8 cellular contexts compared by ENCODE assay signal in genomic region chr1:118151312-118151937, GRCh38. TPM values are rescaled to one million over a fixed set of nuclear protein-coding genes. Genes with fewer than 3 reads are reported as not detected.
DNase-seq lines count a peak whose midpoint lies in the region; ATAC-seq and TF ChIP-seq lines count a peak whose summit lies in the region.

No MANE protein-coding gene starts in this region.

- H2BK15ac ChIP-seq in neuronal stem cell (ENCODE audit: low read length) = no peak overlapping the region

- no CpG with 5 or more reads among the region's 6 CpGs for WGBS in neuronal stem cell (ENCODE audit: extremely low coverage in 2 of 2, insufficient read length in 2 of 2, insufficient replicate concordance in 1 of 2), 2 donors

- H3K18ac ChIP-seq in neuronal stem cell (ENCODE audit: low read length) = no peak overlapping the region

- no peak overlapping the region for H3K23ac ChIP-seq in neuronal stem cell (ENCODE audit: low read depth, low read length, poor library complexity)

- H2AK5ac ChIP-seq in neuronal stem cell (ENCODE audit: low read depth, low read length) = no peak overlapping the region

- no peak overlapping the region for H3K14ac ChIP-seq in neuronal stem cell (ENCODE audit: low read length)

- TF ChIP-seq CTCF in LNCAP (IDR thresholded peaks at IDR 0.05) (peak; percentile 78), fibroblast of pulmonary artery (IDR thresholded peaks at IDR 0.05; ENCODE audit: low read length, missing control alignments) (peak; percentile 83)

- no peak overlapping the region for H2AFZ ChIP-seq in neuronal stem cell (ENCODE audit: low read length)

- H3K27ac ChIP-seq in neuronal stem cell (replicated peaks; ENCODE audit: low read length) = no peak overlapping the region

- no peak overlapping the region for H2BK5ac ChIP-seq in neuronal stem cell (ENCODE audit: low read length)

- H3K4me2 ChIP-seq in neuronal stem cell (ENCODE audit: insufficient read depth, low read length, poor library complexity, severe bottlenecking) = no peak overlapping the region

- no peaks in the 10 kb centered on the region for H3K9me3 ChIP-seq in neuronal stem cell (replicated peaks in 1 of 2; ENCODE audit: control insufficient read depth in 2 of 2, insufficient read depth in 1 of 2, low read depth in 1 of 2, low read length in 2 of 2)

- no peaks in the 10 kb centered on the region for H3K27me3 ChIP-seq in neuronal stem cell (ENCODE audit: control insufficient read depth in 3 of 3, insufficient read depth in 3 of 3, low read depth in 1 of 3, low read length in 3 of 3)

- H3K4me3 ChIP-seq in fibroblast of pulmonary artery (replicated peaks; ENCODE audit: low read depth, low read length) (no peak overlapping the region), neuronal stem cell (ENCODE audit: low read length in 2 of 2) (no peak overlapping the region)

- H2BK120ac ChIP-seq in neuronal stem cell (ENCODE audit: low read depth, low read length) = no peak overlapping the region

- peak; percentile 69 for DNase-seq in DMS 273 (lab: John Stamatoyannopoulos, UW; ENCODE audit: unreplicated experiment)
- no peak for DNase-seq in DMS 273 treated with DMSO at 0.1 percent for 48 hours (lab: John Stamatoyannopoulos, UW)
- DNase-seq in T1000 (lab: John Stamatoyannopoulos, UW) = peak; percentile 21
- peak; percentile 77 for DNase-seq in fibroblast of pulmonary artery (ENCODE audit: low read depth)
- peak; percentile 55 for DNase-seq in neuronal stem cell (ENCODE audit: low spot score)
- no peak for DNase-seq in activated CD4-positive, CD25-positive, alpha-beta regulatory T cell treated with anti-CD3 and anti-CD28 coated beads, Interleukin-2, amount 50 U/mL, for 72 hours

- ATAC-seq in HG02610 (IDR thresholded peaks at IDR 0.05; ENCODE audit: unreplicated experiment) = no peak

- no peak overlapping the region for H2BK12ac ChIP-seq in neuronal stem cell (ENCODE audit: low read length)

- no peaks in the 10 kb centered on the region for H3K4me1 ChIP-seq in neuronal stem cell (ENCODE audit: control insufficient read depth in 2 of 2, insufficient read depth in 1 of 2, low read depth in 1 of 2, low read length in 2 of 2)

- H4K91ac ChIP-seq in neuronal stem cell (ENCODE audit: low read depth, low read length, poor library complexity) = no peak overlapping the region

- H3K4ac ChIP-seq in neuronal stem cell (ENCODE audit: low read length) = no peak overlapping the region

- H3K79me1 ChIP-seq in neuronal stem cell (ENCODE audit: low read depth, low read length) = no peaks in the 10 kb centered on the region

- H3K36me3 ChIP-seq in neuronal stem cell (replicated peaks in 1 of 2; ENCODE audit: control insufficient read depth in 2 of 2, insufficient read depth in 2 of 2, low read length in 2 of 2) = no peaks in the 10 kb centered on the region

- no peak overlapping the region for H3K9ac ChIP-seq in neuronal stem cell (ENCODE audit: low read depth, low read length, poor library complexity)

- H4K8ac ChIP-seq in neuronal stem cell (ENCODE audit: low read depth, low read length) = no peak overlapping the region

RNA-seq across cellular contexts. Expression of gene SPAG17, which starts 33.6 kb away (rescaled TPM):
- 1.7 TPM for polyA plus RNA-seq in neuronal stem cell (2013, experiment 1 of 2)
- 1.3 TPM for polyA plus RNA-seq in neuronal stem cell (2013, experiment 2 of 2)

Comparison
In these comparisons a context has a peak if more than half of its experiments do, and no peak if none do; other contexts are left out.
1. DNase-seq: peak in DMS 273 (single experiment), T1000 (single experiment), fibroblast of pulmonary artery (single experiment) and neuronal stem cell (single experiment); none in DMS 273 treated with DMSO at 0.1 percent for 48 hours (single experiment) and activated CD4-positive, CD25-positive, alpha-beta regulatory T cell treated with anti-CD3 and anti-CD28 coated beads, Interleukin-2, amount 50 U/mL, for 72 hours (single experiment).